ENCODE assay signal across 1 cellular context in genomic region chr5:107564896-107565295, GRCh38.
TF ChIP-seq lines count a peak whose summit lies in the region.

No MANE protein-coding gene starts in this region.

TF ChIP-seq in HEK293, 187 proteins besides CTCF, POLR2A, EP300 and RAD21 (continued from another document):
- 0 out of 2 replicates have a peak, but pooled peaks have one; percentile 16 for TF ChIP-seq ZNF10 (tag by site-specific recombination; IDR thresholded peaks at IDR 0.05)
- TF ChIP-seq KLF10 (tag by site-specific recombination; IDR thresholded peaks at IDR 0.05) = no peak
- TF ChIP-seq ZNF561 (tag by site-specific recombination; IDR thresholded peaks at IDR 0.05; ENCODE audit: borderline replicate concordance) = 0 out of 2 replicates have a peak, but pooled peaks have one; percentile 20
